Comparison of ENCODE assay signal across 8 cellular contexts in genomic region chr14:77616454-77617229, GRCh38. TPM values are rescaled to one million over a fixed set of nuclear protein-coding genes. Genes with fewer than 3 reads are reported as not detected.
DNase-seq lines count a peak whose midpoint lies in the region; ATAC-seq lines count a peak whose summit lies in the region.

TSS of gene SPTLC2 (minus strand) at chr14:77616637. CDS start at chr14:77616579, 58 bp downstream.

- DNase-seq in DMS153 (lab: John Stamatoyannopoulos, UW) (peak; percentile 100), OCI-M1 (lab: John Stamatoyannopoulos, UW) (peak; percentile 98), activated T-cell treated with anti-CD3 and anti-CD28 coated beads for 24 hours (ENCODE audit: low read depth) (peak; percentile 96), epidermal melanocyte (ENCODE audit: insufficient read length, low spot score) (peak; percentile 98), middle frontal gyrus (ENCODE audit: extremely low spot score, low spot score) (peak; percentile 99)
- peak; percentile 93 to 94 for DNase-seq in stimulated activated CD8-positive, alpha-beta memory T cell treated with anti-CD3 and anti-CD28 coated beads, Interleukin-2, amount 100 ng/mL, for 48 hours (ENCODE audit: low read depth in 2 of 2)

- no peaks in the 10 kb centered on the region for H3K36me3 Mint-ChIP-seq in IgD-negative memory B cell

- H3K27ac Mint-ChIP-seq in IgD-negative memory B cell = peak within 1 kb of the TSS; percentile 45 to 80 (median 46)

- peak; percentile 96 for ATAC-seq in GM21529 (IDR thresholded peaks at IDR 0.05; ENCODE audit: unreplicated experiment)

- H3K9me3 Mint-ChIP-seq in IgD-negative memory B cell = peaks cover 0 to 3% (median 0%) of the 10 kb centered on the region in 3 donors

- H3K4me1 Mint-ChIP-seq in IgD-negative memory B cell = peaks cover 27 to 37% (median 28%) of the 10 kb centered on the region in 3 donors

- H3K4me3 Mint-ChIP-seq in IgD-negative memory B cell = peak within 1 kb of the TSS; percentile 85 to 96 (median 91)

- H3K27me3 Mint-ChIP-seq in IgD-negative memory B cell = no peaks in the 10 kb centered on the region

RNA-seq across cellular contexts. Expression of gene SPTLC2, which starts in this region (rescaled TPM):
- polyA plus RNA-seq in IgD-negative memory B cell = 20.3 TPM

Comparison
In these comparisons a context has a peak if more than half of its experiments do, and no peak if none do; other contexts are left out.
1. Peak in every context shown above with its lines: DNase-seq and ATAC-seq.